In the genomic region with DNA sequence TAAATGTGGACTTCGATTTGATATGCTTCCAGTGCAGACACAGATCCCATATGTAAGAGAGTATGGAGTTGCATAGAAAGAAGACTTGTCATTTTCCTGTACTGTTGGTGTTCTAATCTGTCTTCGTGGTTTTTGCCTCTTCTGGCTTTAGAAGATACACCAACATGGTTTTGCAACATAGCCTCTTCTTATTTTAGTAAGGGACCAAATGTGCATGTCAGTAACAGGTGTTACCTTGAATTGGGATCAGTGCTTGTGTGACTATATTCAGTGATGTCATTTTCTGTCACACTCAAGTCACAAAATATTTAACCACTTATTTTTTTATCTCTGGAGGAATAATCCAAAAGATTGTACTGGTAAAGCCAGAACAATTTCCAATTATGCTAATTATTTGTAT, we compare ENCODE assay signal across 19 cellular contexts.
"Had no signal": no experiment of that assay in that cellular context is flagged by ENCODE, and none has a peak within 500 bp of the region (broad histone marks: within the 10 kb centered on the region; RNA-seq: fewer than 3 reads in every experiment).

No MANE protein-coding gene starts in this region.

- H3K79me2 ChIP-seq: hepatocyte had no signal

- H3K4me1 ChIP-seq: sigmoid colon, tibial nerve, uterus had no signal

- H3K36me3 ChIP-seq: uterus had no signal

- H3K27me3 ChIP-seq: hepatocyte, ovary, sigmoid colon, tibial nerve, uterus had no signal

- H3K27ac ChIP-seq: hepatocyte, left ventricle myocardium inferior, ovary, sigmoid colon, tibial nerve, uterus had no signal

- DNase-seq: left ventricle myocardium inferior; mesendoderm; naive thymus-derived CD4-positive, alpha-beta T cell; ovary; retina; right cardiac atrium; sigmoid colon; stimulated activated CD4-positive, alpha-beta T cell treated with anti-CD3 and anti-CD28 coated beads, Interleukin-1b, Interleukin-23, amount 100 ng/mL, for 48 hours; stimulated activated CD4-positive, alpha-beta T cell treated with anti-CD3 and anti-CD28 coated beads, Interleukin-2, amount 100 ng/mL, for 48 hours; stimulated activated CD4-positive, alpha-beta T cell treated with anti-CD3 and anti-CD28 coated beads, Interleukin-4, amount 100 ng/mL, for 4 hours; stimulated activated CD8-positive, alpha-beta memory T cell treated with anti-CD3 and anti-CD28 coated beads, Interleukin-4, amount 100 ng/mL, for 48 hours; stimulated activated naive CD4-positive, alpha-beta T cell treated with Interleukin-2 at 50 U/mL for 16 hours; stimulated activated naive CD8-positive, alpha-beta T cell treated with anti-CD3 and anti-CD28 coated beads, Interleukin-15, amount 100 ng/mL, for 72 hours; substantia nigra; uterus had no signal

- H2AFZ ChIP-seq: hepatocyte had no signal

- H3K4me2 ChIP-seq: hepatocyte, smooth muscle cell had no signal

- H3K4me3 ChIP-seq: hepatocyte, left ventricle myocardium inferior, lung, ovary, sigmoid colon, smooth muscle cell, tibial nerve, uterus had no signal
